In genomic region chr3:142850395-142851023, GRCh38 we compare ENCODE assay signal across 9 cellular contexts. TPM values are rescaled to one million over a fixed set of nuclear protein-coding genes. Genes with fewer than 3 reads are reported as not detected.
DNase-seq lines count a peak whose midpoint lies in the region; ATAC-seq and TF ChIP-seq lines count a peak whose summit lies in the region.
"Had no signal": no experiment of that assay in that cellular context is flagged by ENCODE, and none has a peak within 500 bp of the region (broad histone marks: within the 10 kb centered on the region; RNA-seq: fewer than 3 reads in every experiment).

No MANE protein-coding gene starts in this region.

- BruUV-seq in MCF 10A (replicated peaks; lab: Mats Ljungman, UMichigan) (no TSS peak), Panc1 (replicated peaks; lab: Mats Ljungman, UMichigan) (no TSS peak)

- intact Hi-C loops in MCF 10A (cut with micrococcal nuclease) = no loop called here
- intact Hi-C loops in breast epithelium (cut with DNase I; ENCODE audit: low total_unique reads) = no loop called here
- intact Hi-C loops in Panc1 (cut with micrococcal nuclease; ENCODE audit: unreplicated experiment) = no loop called here

- H3K27ac ChIP-seq in breast epithelium = no peak overlapping the region
- H3K27ac ChIP-seq in Panc1 (ENCODE audit: low read length) = no peak overlapping the region
- H3K27ac ChIP-seq in foreskin keratinocyte = no peak overlapping the region
- peak overlapping the region; percentile 87 for H3K27ac ChIP-seq in subcutaneous abdominal adipose tissue (ENCODE audit: low read depth, low read length)
- H3K27ac ChIP-seq: prostate gland had no signal

- peak; percentile 76; the same call in 1 of the 2 replicates for ATAC-seq in Panc1
- peak; percentile 82 for ATAC-seq in foreskin keratinocyte
- no peak for ATAC-seq in HG02763 (IDR thresholded peaks at IDR 0.05; ENCODE audit: unreplicated experiment)
- ATAC-seq in HG02938 (IDR thresholded peaks at IDR 0.05; ENCODE audit: unreplicated experiment) = no peak

- CTCF ChIA-PET in MCF 10A (lab: Yijun Ruan, JAX) = interaction anchor here (0.5 to 8.9 kb wide), 5 partner anchors 10 to 146 kb away, joined by 3 to 65 read pairs (median 3); no protein-coding TSS in a partner anchor
- CTCF ChIA-PET in Panc1 (lab: Charles Lee) = interaction anchor here (0.7 to 0.9 kb wide), 2 partner anchors 19 to 22 kb away, joined by 3 to 4 read pairs; no protein-coding TSS in a partner anchor

- H3K9me3 ChIP-seq in breast epithelium = no peaks in the 10 kb centered on the region
- H3K9me3 ChIP-seq in Panc1 (ENCODE audit: control insufficient read depth, insufficient read depth, low read depth, low read length) = no peaks in the 10 kb centered on the region
- H3K9me3 ChIP-seq in subcutaneous abdominal adipose tissue (ENCODE audit: control insufficient read depth in 5 of 5, low read length in 5 of 5) = no peaks in the 10 kb centered on the region
- H3K9me3 ChIP-seq: prostate gland had no signal

- no peak overlapping the region for H3K27ac Mint-ChIP-seq in MCF 10A (ENCODE audit: low read depth, unreplicated experiment)

- H3K4me1 ChIP-seq in breast epithelium = no peaks in the 10 kb centered on the region
- H3K4me1 ChIP-seq in Panc1 (ENCODE audit: control insufficient read depth, insufficient read depth, low read length) = peaks cover 9% of the 10 kb centered on the region
- peaks cover 34% of the 10 kb centered on the region for H3K4me1 ChIP-seq in foreskin keratinocyte
- H3K4me1 ChIP-seq in subcutaneous abdominal adipose tissue (ENCODE audit: control insufficient read depth in 5 of 5, insufficient read depth in 5 of 5, low read length in 5 of 5) = peaks cover 2 to 61% (median 23%) of the 10 kb centered on the region in 5 donors
- H3K4me1 ChIP-seq: prostate gland had no signal

- H3K4me1 Mint-ChIP-seq in MCF 10A (ENCODE audit: insufficient read depth, unreplicated experiment) = peaks cover 18% of the 10 kb centered on the region

- H3K36me3 ChIP-seq in breast epithelium = no peaks in the 10 kb centered on the region
- H3K36me3 ChIP-seq in Panc1 (ENCODE audit: control insufficient read depth, insufficient read depth, low read length) = no peaks in the 10 kb centered on the region
- peaks cover 0 to 6% (median 3%) of the 10 kb centered on the region in 5 donors for H3K36me3 ChIP-seq in subcutaneous abdominal adipose tissue (ENCODE audit: control insufficient read depth in 5 of 5, insufficient read depth in 5 of 5, low read length in 5 of 5)
- H3K36me3 ChIP-seq: prostate gland had no signal

- POLR2A ChIA-PET in MCF 10A (lab: Yijun Ruan, JAX) (interaction anchor here (0.5 to 2.4 kb wide), 9 partner anchors 13 to 273 kb away, joined by 3 to 25 read pairs (median 3); partner anchors contain the start of gene ATR), Panc1 (lab: Charles Lee) (no interaction called here)

- H3K4me3 ChIP-seq in breast epithelium (no peak overlapping the region), Panc1 (ENCODE audit: low read depth in 2 of 2, low read length in 2 of 2) (no peak overlapping the region), subcutaneous abdominal adipose tissue (ENCODE audit: low read depth in 1 of 5, low read length in 5 of 5) (no peak overlapping the region)
- H3K4me3 ChIP-seq: prostate gland had no signal

- peak overlapping the region in 1 of 5 donors; percentile 53 for H3K9ac ChIP-seq in subcutaneous abdominal adipose tissue (ENCODE audit: low read length in 5 of 5)

- TF ChIP-seq POLR2A in breast epithelium (IDR thresholded peaks at IDR 0.05) = no peak

- H3K9me3 Mint-ChIP-seq in MCF 10A (ENCODE audit: unreplicated experiment) = no peaks in the 10 kb centered on the region

- H3K4me3 Mint-ChIP-seq in MCF 10A (ENCODE audit: unreplicated experiment) = no peak overlapping the region

- H3K27me3 ChIP-seq in breast epithelium = no peaks in the 10 kb centered on the region
- no peaks in the 10 kb centered on the region for H3K27me3 ChIP-seq in Panc1 (ENCODE audit: control insufficient read depth, insufficient read depth, low read length)
- H3K27me3 ChIP-seq in foreskin keratinocyte = no peaks in the 10 kb centered on the region
- no peaks in the 10 kb centered on the region for H3K27me3 ChIP-seq in subcutaneous abdominal adipose tissue (ENCODE audit: control insufficient read depth in 5 of 5, insufficient read depth in 4 of 5, low read length in 5 of 5)

- no peak for TF ChIP-seq CTCF in MCF 10A (IDR thresholded peaks at IDR 0.05; ENCODE audit: unreplicated experiment)
- no peak for TF ChIP-seq CTCF in breast epithelium (IDR thresholded peaks at IDR 0.05)
- no peak for TF ChIP-seq CTCF in Panc1 (IDR thresholded peaks at IDR 0.05)
- TF ChIP-seq CTCF in foreskin keratinocyte (conservative IDR thresholded peaks at IDR 0.05) = no peak

- no peaks in the 10 kb centered on the region for H3K36me3 Mint-ChIP-seq in MCF 10A (ENCODE audit: insufficient read depth, unreplicated experiment)

- H3K27me3 Mint-ChIP-seq in MCF 10A (ENCODE audit: insufficient read depth, unreplicated experiment) = no peaks in the 10 kb centered on the region

- peak; percentile 94 for DNase-seq in MCF 10A (ENCODE audit: unreplicated experiment)
- no peak for DNase-seq in breast epithelium (ENCODE audit: low spot score in 2 of 2)
- peak; percentile 56 for DNase-seq in Panc1 (ENCODE audit: low read depth, low spot score)
- peak; percentile 76 to 88 for DNase-seq in foreskin keratinocyte
- DNase-seq in UCSD-AML1 (lab: John Stamatoyannopoulos, UW; ENCODE audit: unreplicated experiment) = no peak

- in situ Hi-C loops in Panc1 (cut with HindIII; ENCODE audit: low pct_unique_long_range_greater_than_20kb, low sequenced_read_pairs) = no loop called here

RNA-seq across cellular contexts. Expression of gene PCOLCE2, which starts 38.4 kb away (rescaled TPM):
- total RNA-seq in MCF 10A (2022) (3.2 and 3.4 TPM in 2 replicates), breast epithelium (100 to 1,000 TPM in 1 of 3 donors, 10 to 100 TPM in 2; 30.2 to 178 (median 36.0) TPM), Panc1 (2021; ENCODE audit: unreplicated experiment) (14.6 TPM), foreskin keratinocyte (3.0 and 3.7 TPM in 2 replicates)
- 12.8 TPM for polyA plus RNA-seq in Panc1 (2012; ENCODE audit: insufficient read length)
- 2.4 and 3.3 TPM in 2 replicates for polyA plus RNA-seq in foreskin keratinocyte

Comparison
In these comparisons a context has a peak if more than half of its experiments do, and no peak if none do; other contexts are left out.
1. DNase-seq: peak in MCF 10A (single experiment), Panc1 (single experiment) and foreskin keratinocyte (2 of 2); none in breast epithelium (0 of 2) and UCSD-AML1 (single experiment).
2. ATAC-seq: peak in Panc1 (single experiment) and foreskin keratinocyte (single experiment); none in HG02763 (single experiment) and HG02938 (single experiment).